Comparison of ENCODE assay signal across 7 cellular contexts in genomic region chr5:628351-629205, GRCh38. TPM values are rescaled to one million over a fixed set of nuclear protein-coding genes. Genes with fewer than 3 reads are reported as not detected.
A peak's percentile ranks its signal among the peaks of the same experiment; 100 is the strongest.
DNase-seq lines count a peak whose midpoint lies in the region; ATAC-seq, FAIRE-seq and TF ChIP-seq lines count a peak whose summit lies in the region.
"Not testable (repeated sequence)": the region's sequence is repeated elsewhere in the genome, so short reads cannot be mapped to it uniquely, and the experiment has no call there.

No MANE protein-coding gene starts in this region.

- in situ Hi-C loops in HAP-1 (cut with MboI; ENCODE audit: low sequenced_read_pairs) = not testable (repeated sequence)

- not testable (repeated sequence) for TF ChIP-seq CTCF in bronchial epithelial cell (IDR thresholded peaks at IDR 0.05; ENCODE audit: insufficient read depth, low read length, severe bottlenecking); kidney (IDR thresholded peaks at IDR 0.05; ENCODE audit: borderline replicate concordance, extremely low read depth, insufficient read depth); upper lobe of right lung (IDR thresholded peaks at IDR 0.05)

- H3K27ac ChIP-seq in kidney (ENCODE audit: low read depth in 2 of 2, low read length in 2 of 2); upper lobe of right lung: not testable (repeated sequence)

- not testable (repeated sequence) for H3K9me3 ChIP-seq in HAP-1; kidney (ENCODE audit: control insufficient read depth in 1 of 2, low read length in 2 of 2); upper lobe of right lung

- intact Hi-C loops in kidney (cut with DNase I); posterior vena cava (cut with DNase I); upper lobe of right lung (cut with DNase I): not testable (repeated sequence)

- DNase-seq in HAP-1 (ENCODE audit: low spot score in 2 of 2) = peak; percentile 63 to 70
- peak; percentile 74 for DNase-seq in NCI-H1436 treated with DMSO at 0.1 percent for 48 hours (lab: John Stamatoyannopoulos, UW)
- peak; percentile 87 for DNase-seq in NCI-H2171 treated with DMSO at 0.1 percent for 48 hours (lab: John Stamatoyannopoulos, UW)
- DNase-seq in bronchial epithelial cell (ENCODE audit: low read depth) = not testable (repeated sequence)
- peak; percentile 32 for DNase-seq in kidney
- peak; percentile 24 for DNase-seq in posterior vena cava (ENCODE audit: low spot score)
- peak; percentile 43 for DNase-seq in upper lobe of right lung

- not testable (repeated sequence) for H3K27me3 ChIP-seq in HAP-1 (ENCODE audit: low read depth); bronchial epithelial cell (ENCODE audit: control insufficient read depth, insufficient read depth, low read length); upper lobe of right lung

- H3K4me3 ChIP-seq in HAP-1; bronchial epithelial cell (ENCODE audit: low read depth, low read length); kidney (ENCODE audit: low read length in 2 of 2); upper lobe of right lung: not testable (repeated sequence)

- peak; percentile 99 for FAIRE-seq in bronchial epithelial cell (lab: Jason Lieb, UNC)
- FAIRE-seq in kidney (lab: Jason Lieb, UNC) = not testable (repeated sequence)

- not testable (repeated sequence) for H3K9ac ChIP-seq in kidney (ENCODE audit: low read length in 2 of 2)

- H3K4me1 ChIP-seq in HAP-1; kidney (ENCODE audit: control insufficient read depth in 1 of 2, insufficient read depth in 1 of 2, low read depth in 1 of 2, low read length in 2 of 2); upper lobe of right lung: not testable (repeated sequence)

- ATAC-seq in upper lobe of right lung = not testable (repeated sequence)

- H3K36me3 ChIP-seq in HAP-1 (replicated peaks) = peaks cover 39% of the 10 kb centered on the region
- not testable (repeated sequence) for H3K36me3 ChIP-seq in bronchial epithelial cell (ENCODE audit: control insufficient read depth, insufficient read depth, low read length); kidney (ENCODE audit: control insufficient read depth in 1 of 2, insufficient read depth in 2 of 2, low read length in 2 of 2); upper lobe of right lung

RNA-seq across cellular contexts. Expression of gene CEP72, which starts 16.4 kb away (rescaled TPM):
- total RNA-seq in bronchial epithelial cell (4.2 and 6.8 TPM in 2 replicates), kidney (7.8 TPM), posterior vena cava (1 to 10 TPM; 1.9 to 2.4 TPM), upper lobe of right lung (13.2 TPM)
- 1.1 TPM for polyA plus RNA-seq in kidney (ENCODE audit: insufficient read depth, low read depth, low replicate concordance)
